In genomic region chr2:973129-973528, GRCh38 we compare ENCODE assay signal across 31 cellular contexts. TPM values are rescaled to one million over a fixed set of nuclear protein-coding genes. Genes with fewer than 3 reads are reported as not detected.
DNase-seq lines count a peak whose midpoint lies in the region; ATAC-seq, FAIRE-seq and TF ChIP-seq lines count a peak whose summit lies in the region.
"Had no signal": no experiment of that assay in that cellular context is flagged by ENCODE, and none has a peak within 500 bp of the region (broad histone marks: within the 10 kb centered on the region; RNA-seq: fewer than 3 reads in every experiment).

No MANE protein-coding gene starts in this region.

- peaks cover 33% of the 10 kb centered on the region for H3K4me1 ChIP-seq in DND-41 (ENCODE audit: insufficient read depth, low read length)
- H3K4me1 ChIP-seq in naive thymus-derived CD4-positive, alpha-beta T cell (ENCODE audit: control insufficient read depth in 2 of 2, insufficient read depth in 2 of 2, low read length in 2 of 2), result peaks cover 5 to 18% of the 10 kb centered on the region in 2 donors
- H3K4me1 ChIP-seq: Caco-2, SJCRH30 had no signal

- H3K27ac Mint-ChIP-seq in activated T-cell treated with anti-CD3 and anti-CD28 coated beads, Interleukin-2, amount 50 U/mL, for 72 hours, result no peak overlapping the region
- no peak overlapping the region for H3K27ac Mint-ChIP-seq in activated T-helper 17 cell treated with anti-CD3 and anti-CD28 coated beads, Interleukin-2, amount 50 U/mL, for 72 hours
- H3K27ac Mint-ChIP-seq in naive thymus-derived CD4-positive, alpha-beta T cell, result peak overlapping the region in 6 of 9 donors; percentile 22 to 81 (median 66)
- H3K27ac Mint-ChIP-seq: H9 had no signal

- H3K27me3 ChIP-seq in DND-41 (ENCODE audit: insufficient read depth, low read length, poor library complexity), result no peaks in the 10 kb centered on the region
- no peaks in the 10 kb centered on the region for H3K27me3 ChIP-seq in naive thymus-derived CD4-positive, alpha-beta T cell (ENCODE audit: control insufficient read depth in 2 of 2, insufficient read depth in 2 of 2, low read length in 2 of 2)
- H3K27me3 ChIP-seq: BLaER1 treated with 17β-estradiol and CSF1 and Interleukin-3, amounts not matched to agents 10 nM and 100 nM; SJCRH30 had no signal

- H3K4me3 Mint-ChIP-seq in activated T-cell treated with anti-CD3 and anti-CD28 coated beads, Interleukin-2, amount 50 U/mL, for 4 hours, result peak overlapping the region; percentile 27
- peak overlapping the region in 1 of 2 donors; percentile 12 for H3K4me3 Mint-ChIP-seq in activated T-cell treated with anti-CD3 and anti-CD28 coated beads, Interleukin-2, amount 50 U/mL, for 72 hours
- peak overlapping the region; percentile 44 for H3K4me3 Mint-ChIP-seq in activated T-helper 17 cell treated with anti-CD3 and anti-CD28 coated beads, Interleukin-2, amount 50 U/mL, for 72 hours
- H3K4me3 Mint-ChIP-seq in naive thymus-derived CD4-positive, alpha-beta T cell, result peak overlapping the region in 5 of 10 donors; percentile 47 to 75 (median 70)
- H3K4me3 Mint-ChIP-seq: H9 had no signal

- CTCF ChIA-PET in naive thymus-derived CD4-positive, alpha-beta T cell (lab: Charles Lee), result no interaction called here

- H3K9me3 Mint-ChIP-seq in activated T-cell treated with anti-CD3 and anti-CD28 coated beads, Interleukin-2, amount 50 U/mL, for 4 hours, result peaks cover 25% of the 10 kb centered on the region
- peaks cover 11 to 15% of the 10 kb centered on the region in 2 donors for H3K9me3 Mint-ChIP-seq in activated T-cell treated with anti-CD3 and anti-CD28 coated beads, Interleukin-2, amount 50 U/mL, for 72 hours
- H3K9me3 Mint-ChIP-seq in activated T-helper 17 cell treated with anti-CD3 and anti-CD28 coated beads, Interleukin-2, amount 50 U/mL, for 72 hours, result peaks cover 10% of the 10 kb centered on the region
- H3K9me3 Mint-ChIP-seq in naive thymus-derived CD4-positive, alpha-beta T cell, result peaks cover 4 to 36% (median 13%) of the 10 kb centered on the region in 11 donors

- H3K36me3 Mint-ChIP-seq in activated T-cell treated with anti-CD3 and anti-CD28 coated beads, Interleukin-2, amount 50 U/mL, for 4 hours (ENCODE audit: insufficient read depth), result peaks cover 3% of the 10 kb centered on the region
- H3K36me3 Mint-ChIP-seq in activated T-cell treated with anti-CD3 and anti-CD28 coated beads, Interleukin-2, amount 50 U/mL, for 72 hours (ENCODE audit: insufficient read depth in 2 of 2), result peaks cover 13 to 26% of the 10 kb centered on the region in 2 donors
- no peaks in the 10 kb centered on the region for H3K36me3 Mint-ChIP-seq in activated T-helper 17 cell treated with anti-CD3 and anti-CD28 coated beads, Interleukin-2, amount 50 U/mL, for 72 hours (ENCODE audit: low read depth)
- peaks cover 0 to 16% (median 9%) of the 10 kb centered on the region in 5 donors for H3K36me3 Mint-ChIP-seq in naive thymus-derived CD4-positive, alpha-beta T cell

- peaks cover 10% of the 10 kb centered on the region for H3K27me3 Mint-ChIP-seq in activated T-cell treated with anti-CD3 and anti-CD28 coated beads, Interleukin-2, amount 50 U/mL, for 4 hours (ENCODE audit: low read depth)
- peaks cover 12% of the 10 kb centered on the region for H3K27me3 Mint-ChIP-seq in activated T-cell treated with anti-CD3 and anti-CD28 coated beads, Interleukin-2, amount 50 U/mL, for 72 hours (ENCODE audit: low read depth)
- H3K27me3 Mint-ChIP-seq in activated T-helper 17 cell treated with anti-CD3 and anti-CD28 coated beads, Interleukin-2, amount 50 U/mL, for 72 hours, result peaks cover 23% of the 10 kb centered on the region
- H3K27me3 Mint-ChIP-seq in naive thymus-derived CD4-positive, alpha-beta T cell, result peaks cover 0 to 29% (median 19%) of the 10 kb centered on the region in 5 donors

- H3K4me3 ChIP-seq in DND-41 (ENCODE audit: low read depth in 1 of 2, low read length in 2 of 2), result no peak overlapping the region
- no peak overlapping the region for H3K4me3 ChIP-seq in naive thymus-derived CD4-positive, alpha-beta T cell (ENCODE audit: low read length)
- H3K4me3 ChIP-seq: BLaER1 treated with 17β-estradiol and CSF1 and Interleukin-3, amounts not matched to agents 10 nM and 100 nM; GM12878; GM23248; PC-9; SJCRH30 had no signal

- FAIRE-seq in HTR-8/SVneo (lab: Jason Lieb, UNC), result no peak
- FAIRE-seq: A204.1, GM12878 had no signal

- no peak for TF ChIP-seq CTCF in DND-41 (IDR thresholded peaks at IDR 0.05; ENCODE audit: borderline replicate concordance, extremely low read depth, low read length, poor library complexity, severe bottlenecking)

- DNase-seq in activated T-cell treated with anti-CD3 and anti-CD28 coated beads, Interleukin-2, amount 50 U/mL, for 4 hours, result no peak
- no peak for DNase-seq in activated T-cell treated with anti-CD3 and anti-CD28 coated beads, Interleukin-2, amount 50 U/mL, for 72 hours
- no peak for DNase-seq in DND-41
- DNase-seq in naive thymus-derived CD4-positive, alpha-beta T cell, result no peak
- no peak for DNase-seq in HTR-8/SVneo (ENCODE audit: insufficient read length, low spot score)
- DNase-seq in COLO829 (ENCODE audit: low spot score), result no peak
- DNase-seq: AML-193; Caco-2; CD4-positive, alpha-beta T cell; EL; GDM1; GM23248; H9; Kasumi-1; NCI-H1105 treated with DMSO at 0.1 percent for 48 hours; NCI-H2029; NCI-H446; NCI-H526; NCI-H82; NK-92 treated with Interleukin-12 subunit alpha and Interleukin-12 subunit beta, amount 100 ng/mL, for 24 hours; PC-9; SJCRH30 had no signal

- H3K9me3 ChIP-seq in DND-41 (ENCODE audit: insufficient read depth, low read length, severe bottlenecking), result peaks cover 5% of the 10 kb centered on the region
- peaks cover 0 to 3% (median 0%) of the 10 kb centered on the region in 3 experiments for H3K9me3 ChIP-seq in naive thymus-derived CD4-positive, alpha-beta T cell (ENCODE audit: control insufficient read depth in 2 of 3, low read length in 3 of 3)
- H3K9me3 ChIP-seq: SJCRH30 had no signal

- intact Hi-C loops in naive thymus-derived CD4-positive, alpha-beta T cell (cut with micrococcal nuclease), result no loop called here

- H3K79me2 ChIP-seq in DND-41 (ENCODE audit: insufficient read depth, low read length), result peaks cover 59% of the 10 kb centered on the region

- peaks cover 29% of the 10 kb centered on the region for H3K4me1 Mint-ChIP-seq in activated T-cell treated with anti-CD3 and anti-CD28 coated beads, Interleukin-2, amount 50 U/mL, for 4 hours (ENCODE audit: low read depth)
- H3K4me1 Mint-ChIP-seq in activated T-cell treated with anti-CD3 and anti-CD28 coated beads, Interleukin-2, amount 50 U/mL, for 72 hours (ENCODE audit: low read depth), result peaks cover 42% of the 10 kb centered on the region
- H3K4me1 Mint-ChIP-seq in activated T-helper 17 cell treated with anti-CD3 and anti-CD28 coated beads, Interleukin-2, amount 50 U/mL, for 72 hours, result peaks cover 14% of the 10 kb centered on the region
- H3K4me1 Mint-ChIP-seq in naive thymus-derived CD4-positive, alpha-beta T cell, result peaks cover 19 to 47% (median 34%) of the 10 kb centered on the region in 7 donors

- H2AFZ ChIP-seq in DND-41 (ENCODE audit: low read depth, low read length), result no peak overlapping the region
- H2AFZ ChIP-seq: GM23248, PC-9 had no signal

- POLR2A ChIA-PET in naive thymus-derived CD4-positive, alpha-beta T cell (lab: Charles Lee), result interaction anchor here (0.6 to 1.6 kb wide), 3 partner anchors 13 to 21 kb away, joined by 3 to 8 read pairs (median 3); no protein-coding TSS in a partner anchor

- peak overlapping the region; percentile 58; the same call in 1 of the 2 replicates for H3K4me2 ChIP-seq in DND-41 (ENCODE audit: insufficient read depth, low read length)
- H3K4me2 ChIP-seq: PC-9 had no signal

- H3K9ac ChIP-seq in DND-41 (ENCODE audit: low read depth, low read length), result no peak overlapping the region
- H3K9ac ChIP-seq: BLaER1 treated with 17β-estradiol and CSF1 and Interleukin-3, amounts not matched to agents 10 nM and 100 nM; GM23248 had no signal

- no peaks in the 10 kb centered on the region for H4K20me1 ChIP-seq in DND-41 (ENCODE audit: insufficient read depth, low read length)
- H4K20me1 ChIP-seq: BLaER1 treated with 17β-estradiol and CSF1 and Interleukin-3, amounts not matched to agents 10 nM and 100 nM had no signal

- ATAC-seq in activated T-cell treated with anti-CD3 and anti-CD28 coated beads, Interleukin-2, amount 50 U/mL, for 4 hours, result no peak
- no peak for ATAC-seq in activated T-cell treated with anti-CD3 and anti-CD28 coated beads, Interleukin-2, amount 50 U/mL, for 72 hours (replicated peaks in 1 of 2)
- ATAC-seq in DND-41 (ENCODE audit: insufficient read depth, low read depth) (no peak), HG02840 (IDR thresholded peaks at IDR 0.05; ENCODE audit: low FRiP score, unreplicated experiment) (no peak)
- ATAC-seq in activated T-helper 17 cell treated with anti-CD3 and anti-CD28 coated beads, Interleukin-2, amount 50 U/mL, for 72 hours (replicated peaks), result no peak
- ATAC-seq in naive thymus-derived CD4-positive, alpha-beta T cell, result no peak
- ATAC-seq: GM12878, Right ventricle myocardium inferior, SK-N-SH treated with all-trans-retinoic acid at 6 μM for 48 hours had no signal

- peak overlapping the region; percentile 51 for H3K27ac ChIP-seq in DND-41 (ENCODE audit: low read length)
- no peak overlapping the region for H3K27ac ChIP-seq in naive thymus-derived CD4-positive, alpha-beta T cell (ENCODE audit: low read depth, low read length)
- H3K27ac ChIP-seq: GM23248, PC-9, SJCRH30 had no signal

- 0 out of 2 replicates have a peak, but pooled peaks cover 6% of the 10 kb centered on the region for H3K36me3 ChIP-seq in DND-41 (ENCODE audit: insufficient read depth, low read length)
- H3K36me3 ChIP-seq in naive thymus-derived CD4-positive, alpha-beta T cell (ENCODE audit: control insufficient read depth in 2 of 3, insufficient read depth in 3 of 3, low read length in 3 of 3), result no peaks in the 10 kb centered on the region
- H3K36me3 ChIP-seq: BLaER1 treated with 17β-estradiol and CSF1 and Interleukin-3, amounts not matched to agents 10 nM and 100 nM; SJCRH30 had no signal

RNA-seq across cellular contexts. Expression of gene SNTG2, which starts 22.5 kb away (rescaled TPM):
- total RNA-seq in activated T-cell treated with anti-CD3 and anti-CD28 coated beads, Interleukin-2, amount 50 U/mL, for 4 hours, result 1 to 10 TPM in 1 of 3 donors, under 1 TPM in 2; 0.22 to 1.0 (median 0.98) TPM
- total RNA-seq in activated T-cell treated with anti-CD3 and anti-CD28 coated beads, Interleukin-2, amount 50 U/mL, for 72 hours, result 1 to 10 TPM; 2.5 to 3.8 TPM
- under 1 TPM; 0.17 to 0.50 TPM for total RNA-seq in activated T-helper 17 cell treated with anti-CD3 and anti-CD28 coated beads, Interleukin-2, amount 50 U/mL, for 72 hours
- total RNA-seq in naive thymus-derived CD4-positive, alpha-beta T cell, result 1 to 10 TPM in 4 of 5 experiments, not detected in 1; 2.5 to 4.9 (median 3.6) TPM
- polyA plus RNA-seq in naive thymus-derived CD4-positive, alpha-beta T cell, result under 1 TPM in 1 of 2 donors, not detected in 1; 0.26 TPM
- total RNA-seq: Caco-2, GM12878, GM23248, MCF 10A, PC-9, RPMI7951, SJCRH30 had no signal
- polyA plus RNA-seq: GM12878, GM23248 had no signal

Comparison
In these comparisons a context has a peak if more than half of its experiments do, and no peak if none do; other contexts are left out.
1. H3K27ac Mint-ChIP-seq: peak in naive thymus-derived CD4-positive, alpha-beta T cell (6 of 9); none in activated T-cell treated with anti-CD3 and anti-CD28 coated beads, Interleukin-2, amount 50 U/mL, for 72 hours (single experiment) and activated T-helper 17 cell treated with anti-CD3 and anti-CD28 coated beads, Interleukin-2, amount 50 U/mL, for 72 hours (single experiment).